Comparison of ENCODE assay signal across 11 cellular contexts in the genomic region with DNA sequence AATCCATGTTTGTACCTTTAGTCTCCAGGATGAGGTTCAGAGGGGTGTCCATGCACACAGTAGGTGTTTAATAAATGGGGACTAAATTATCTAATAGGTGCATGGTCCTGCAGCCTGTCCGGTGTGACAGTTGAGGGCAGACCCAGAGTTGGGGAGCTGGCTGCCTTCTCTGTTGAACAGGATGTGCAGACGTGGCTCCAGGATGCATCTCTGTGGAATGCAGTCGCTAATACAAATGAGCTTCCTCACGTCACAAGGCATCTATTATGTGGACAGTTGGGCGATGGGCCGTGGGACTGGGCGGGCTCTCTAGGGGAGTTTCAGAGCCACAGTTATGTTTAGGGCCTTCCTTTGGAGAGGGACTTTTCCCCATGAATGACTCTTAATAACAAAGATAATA.
DNase-seq lines count a peak whose midpoint lies in the region; ATAC-seq and TF ChIP-seq lines count a peak whose summit lies in the region.
"Had no signal": no experiment of that assay in that cellular context is flagged by ENCODE, and none has a peak within 500 bp of the region (broad histone marks: within the 10 kb centered on the region; RNA-seq: fewer than 3 reads in every experiment).

No MANE protein-coding gene starts in this region.

- no peaks in the 10 kb centered on the region for H3K9me2 ChIP-seq in DOHH2 (replicated peaks; ENCODE audit: control insufficient read depth, low read length)

- peaks cover 30% of the 10 kb centered on the region for H3F3A ChIP-seq in DOHH2 (ENCODE audit: control insufficient read depth, insufficient read depth)

- H3K27me3 Mint-ChIP-seq in nephron progenitor cell (ENCODE audit: low read depth, poor library complexity), result no peaks in the 10 kb centered on the region
- H3K27me3 Mint-ChIP-seq: CD4-positive, alpha-beta memory T cell had no signal

- H3K4me1 Mint-ChIP-seq in nephron progenitor cell, result peaks cover 24% of the 10 kb centered on the region

- no peak for DNase-seq in RWPE1 (ENCODE audit: low spot score)
- DNase-seq in fibroblast of pulmonary artery (ENCODE audit: low read depth), result peak; percentile 67
- peak; percentile 75 for DNase-seq in posterior vena cava (ENCODE audit: low spot score)
- no peak for DNase-seq in stimulated activated CD4-positive, alpha-beta T cell treated with anti-CD3 and anti-CD28 coated beads, Interleukin-12 subunit alpha, Interleukin-12 subunit beta, amount 100 ng/mL, for 4 hours
- no peak for DNase-seq in NCI-H2029 (lab: John Stamatoyannopoulos, UW)
- DNase-seq in nephron progenitor cell, result no peak
- DNase-seq: CD4-positive, alpha-beta memory T cell; central memory CD4-positive, alpha-beta T cell; HCEC 1CT had no signal

- H3K27ac ChIP-seq in DOHH2 (ENCODE audit: low read depth, low read length) (peak overlapping the region; percentile 90), RWPE1 (peak overlapping the region; percentile 96)

- H4K20me1 ChIP-seq in DOHH2 (ENCODE audit: control insufficient read depth, insufficient read depth, low read depth, low read length), result no peaks in the 10 kb centered on the region

- H3K36me3 Mint-ChIP-seq in nephron progenitor cell (ENCODE audit: low read depth), result peaks cover 25% of the 10 kb centered on the region

- peaks cover 83% of the 10 kb centered on the region for H3K4me1 ChIP-seq in DOHH2 (ENCODE audit: control insufficient read depth, low read length)

- POLR2A ChIA-PET in RWPE1 (lab: Yijun Ruan, JAX; ENCODE audit: low non-redundant PET), result no interaction called here

- intact Hi-C loops in posterior vena cava (cut with DNase I), result no loop called here

- CTCF ChIA-PET in RWPE1 (lab: Yijun Ruan, JAX), result no interaction called here

- peaks cover 84% of the 10 kb centered on the region for H3K79me2 ChIP-seq in DOHH2 (ENCODE audit: control insufficient read depth, low read length)

- H3K4me2 ChIP-seq in DOHH2 (ENCODE audit: low read length), result peak overlapping the region; percentile 81

- H3K4me3 Mint-ChIP-seq in nephron progenitor cell, result no peak overlapping the region
- H3K4me3 Mint-ChIP-seq: CD4-positive, alpha-beta memory T cell had no signal

- H3K27ac Mint-ChIP-seq in nephron progenitor cell, result no peak overlapping the region
- H3K27ac Mint-ChIP-seq: CD4-positive, alpha-beta memory T cell had no signal

- H3K27me3 ChIP-seq in DOHH2 (ENCODE audit: control insufficient read depth, low read length), result no peaks in the 10 kb centered on the region

- H3K36me3 ChIP-seq in DOHH2 (ENCODE audit: control insufficient read depth, low read length), result peaks cover 17% of the 10 kb centered on the region

- H3K4me3 ChIP-seq in DOHH2 (ENCODE audit: low read length) (peak overlapping the region; percentile 33), fibroblast of pulmonary artery (replicated peaks; ENCODE audit: low read depth, low read length) (no peak overlapping the region)

- ATAC-seq in HG03571 (IDR thresholded peaks at IDR 0.05; ENCODE audit: unreplicated experiment), result no peak

- no peaks in the 10 kb centered on the region for H3K9me3 ChIP-seq in DOHH2 (ENCODE audit: control insufficient read depth, insufficient read depth, low read length)

- H3K9me3 Mint-ChIP-seq in nephron progenitor cell, result peaks cover under 1% of the 10 kb centered on the region

- TF ChIP-seq CTCF in DOHH2 (IDR thresholded peaks at IDR 0.05; ENCODE audit: low read depth, low read length, poor library complexity, severe bottlenecking), result no peak
- no peak for TF ChIP-seq CTCF in RWPE1 (conservative IDR thresholded peaks at IDR 0.05; ENCODE audit: low read depth)
- no peak for TF ChIP-seq CTCF in fibroblast of pulmonary artery (IDR thresholded peaks at IDR 0.05; ENCODE audit: low read length, missing control alignments)
- TF ChIP-seq CTCF in nephron progenitor cell (IDR thresholded peaks at IDR 0.05), result no peak

Comparison
In these comparisons a context has a peak if more than half of its experiments do, and no peak if none do; other contexts are left out.
1. DNase-seq: peak in fibroblast of pulmonary artery (single experiment) and posterior vena cava (single experiment); none in RWPE1 (single experiment), stimulated activated CD4-positive, alpha-beta T cell treated with anti-CD3 and anti-CD28 coated beads, Interleukin-12 subunit alpha, Interleukin-12 subunit beta, amount 100 ng/mL, for 4 hours (single experiment), NCI-H2029 (single experiment) and nephron progenitor cell (single experiment).